1 cellular context compared by ENCODE assay signal in genomic region chr2:190880374-190881073, GRCh38.
A peak's percentile ranks its signal among the peaks of the same experiment; 100 is the strongest.
TF ChIP-seq lines count a peak whose summit lies in the region.

Gene GLS, plus strand, starts transcription at chr2:190880821. Its CDS starts 264 bp downstream, at chr2:190881085.

TF ChIP-seq in K562, 482 proteins besides CTCF, POLR2A, EP300 and RAD21 (continued from another document and continues in another):
- peak; percentile 55 for TF ChIP-seq MGA (IDR thresholded peaks at IDR 0.05)
- peak; percentile 86; the same call in 1 of the 2 replicates for TF ChIP-seq PHF8 (IDR thresholded peaks at IDR 0.05; ENCODE audit: borderline replicate concordance, low read length)
- TF ChIP-seq HDAC1 (IDR thresholded peaks at IDR 0.05): peak in 1 of 2 experiments; percentile 31; a peak in 1 of 4 replicates
- TF ChIP-seq ZNF830 (CRISPR knock-in tag; IDR thresholded peaks at IDR 0.05): no peak
- TF ChIP-seq KDM5B (IDR thresholded peaks at IDR 0.05; ENCODE audit: insufficient replicate concordance, low read depth, low read length): peak; percentile 95
- TF ChIP-seq ZNF316 (IDR thresholded peaks at IDR 0.05): peak; percentile 49; the same call in 1 of the 2 replicates
- peak; percentile 35 for TF ChIP-seq SMAD1 (IDR thresholded peaks at IDR 0.05; ENCODE audit: low read depth, low read length, partially characterized antibody)
- TF ChIP-seq PATZ1 (CRISPR knock-in tag; IDR thresholded peaks at IDR 0.05; ENCODE audit: borderline replicate concordance): no peak
- no peak for TF ChIP-seq ZNF217 (CRISPR knock-in tag; IDR thresholded peaks at IDR 0.05)
- no peak for TF ChIP-seq ZNF146 (CRISPR knock-in tag; IDR thresholded peaks at IDR 0.05; ENCODE audit: unreplicated experiment)
- TF ChIP-seq L3MBTL2 (IDR thresholded peaks at IDR 0.05): peak; percentile 62; the same call in 1 of the 2 replicates
- TF ChIP-seq NONO (IDR thresholded peaks at IDR 0.05; ENCODE audit: low read depth in 2 of 2, low read length in 1 of 2): peak in 1 of 2 experiments; percentile 90; a peak in 2 of 4 replicates
- 0 out of 2 replicates have a peak, but pooled peaks have one; percentile 10 for TF ChIP-seq HCFC1 (IDR thresholded peaks at IDR 0.05; ENCODE audit: low read depth, low read length)
- TF ChIP-seq NFE2 (IDR thresholded peaks at IDR 0.05; ENCODE audit: low read depth): peak; percentile 55
- TF ChIP-seq E2F3 (CRISPR knock-in tag; IDR thresholded peaks at IDR 0.05): no peak
- TF ChIP-seq ASH1L (IDR thresholded peaks at IDR 0.05; ENCODE audit: borderline replicate concordance, low read depth, partially characterized antibody): peak; percentile 51
- TF ChIP-seq NFXL1 (CRISPR knock-in tag; IDR thresholded peaks at IDR 0.05): no peak
- peak; percentile 36; the same call in 1 of the 2 replicates for TF ChIP-seq GABPB1 (CRISPR knock-in tag; IDR thresholded peaks at IDR 0.05)
- peak; percentile 82 for TF ChIP-seq AFF4 (CRISPR knock-in tag; IDR thresholded peaks at IDR 0.05)
- peak; percentile 88 for TF ChIP-seq POLR2AphosphoS5 (IDR thresholded peaks at IDR 0.05; ENCODE audit: control insufficient read depth, insufficient read depth, low read depth, low read length)
- peak; percentile 99 for TF ChIP-seq POLR2G (IDR thresholded peaks at IDR 0.05; ENCODE audit: low read depth, low read length)
- TF ChIP-seq ATF1 (CRISPR knock-in tag; IDR thresholded peaks at IDR 0.05): 0 out of 2 replicates have a peak, but pooled peaks have one; percentile 31
- TF ChIP-seq ATF1 (tag; IDR thresholded peaks at IDR 0.05): peak; percentile 67
- TF ChIP-seq MBD2 (IDR thresholded peaks at IDR 0.05; ENCODE audit: borderline replicate concordance, low read depth): peak; percentile 29; the same call in 1 of the 2 replicates
- no peak for TF ChIP-seq DIDO1 (tag; IDR thresholded peaks at IDR 0.05; ENCODE audit: low read depth)
- peak; percentile 69 for TF ChIP-seq ATF7 (IDR thresholded peaks at IDR 0.05)
- TF ChIP-seq ZNF589 (CRISPR knock-in tag; IDR thresholded peaks at IDR 0.05; ENCODE audit: low read depth): 0 out of 2 replicates have a peak, but pooled peaks have one; percentile 48
- no peak for TF ChIP-seq ETV6 (IDR thresholded peaks at IDR 0.05; ENCODE audit: borderline replicate concordance in 1 of 2, low read depth in 2 of 2, low read length in 1 of 2)
- no peak for TF ChIP-seq ETV6 (CRISPR knock-in tag; IDR thresholded peaks at IDR 0.05; ENCODE audit: borderline replicate concordance)
- peak; percentile 24; the same call in 1 of the 2 replicates for TF ChIP-seq ETS1 (conservative IDR thresholded peaks at IDR 0.05; ENCODE audit: control insufficient read depth, low read depth, low read length)
- no peak for TF ChIP-seq E2F5 (CRISPR knock-in tag; IDR thresholded peaks at IDR 0.05)
- TF ChIP-seq U2AF1 (optimal IDR thresholded peaks at IDR 0.05; ENCODE audit: low read depth, low read length): peak; percentile 29
- TF ChIP-seq PRPF4 (IDR thresholded peaks at IDR 0.05; ENCODE audit: insufficient read depth, low read depth, low read length, poor library complexity, severe bottlenecking): peak; percentile 72
- no peak for TF ChIP-seq RBM14 (IDR thresholded peaks at IDR 0.05; ENCODE audit: borderline replicate concordance, insufficient read depth, low read depth, low read length)
- peak; percentile 53 for TF ChIP-seq ARID1B (IDR thresholded peaks at IDR 0.05)
- no peak for TF ChIP-seq CBX5 (IDR thresholded peaks at IDR 0.05; ENCODE audit: borderline replicate concordance, low read depth)
- no peak for TF ChIP-seq ETV5 (CRISPR knock-in tag; IDR thresholded peaks at IDR 0.05; ENCODE audit: low read depth)
- TF ChIP-seq POLR2H (tag; IDR thresholded peaks at IDR 0.05; ENCODE audit: low read depth): peak; percentile 91
- TF ChIP-seq CXXC5 (CRISPR knock-in tag; IDR thresholded peaks at IDR 0.05): peak; percentile 52
- TF ChIP-seq C11orf30 (IDR thresholded peaks at IDR 0.05; ENCODE audit: low read depth): peak; percentile 52; the same call in 1 of the 2 replicates
- peak; percentile 54; the same call in 1 of the 2 replicates for TF ChIP-seq SMAD4 (CRISPR knock-in tag; conservative IDR thresholded peaks at IDR 0.05)
